In genomic region chr11:125431009-125431408, GRCh38 we compare ENCODE assay signal across 23 cellular contexts.
"Had no signal": no experiment of that assay in that cellular context is flagged by ENCODE, and none has a peak within 500 bp of the region (broad histone marks: within the 10 kb centered on the region; RNA-seq: fewer than 3 reads in every experiment).

No MANE protein-coding gene starts in this region.

- DNase-seq: KBM-7, MV-4-11, NCI-H1048, NCI-H1105, NCI-H1417, NCI-H1436 treated with DMSO at 0.1 percent for 48 hours, NCI-H1694, NCI-H187 treated with DMSO at 0.1 percent for 48 hours, NCI-H2029 treated with DMSO at 0.1 percent for 48 hours, NCI-H2171 treated with DMSO at 0.1 percent for 48 hours, NCI-H345, NCI-H446 treated with DMSO at 0.1 percent for 48 hours, NCI-H510A treated with DMSO at 0.1 percent for 48 hours, NCI-H526, Right ventricle myocardium superior, RPMI8226, SIG-M5 had no signal

- H3K27ac ChIP-seq: HL-60, SJSA1, SK-N-MC had no signal

- H3K27me3 ChIP-seq: SJSA1 had no signal

- H3K9me3 Mint-ChIP-seq: IgD-negative memory B cell had no signal

- H3K9me3 ChIP-seq: SJSA1 had no signal

- H3K27ac Mint-ChIP-seq: IgD-negative memory B cell had no signal

- H3K4me3 ChIP-seq: SJSA1, SK-N-MC had no signal

- H3K36me3 Mint-ChIP-seq: IgD-negative memory B cell had no signal

- H3K4me1 ChIP-seq: SJSA1 had no signal

- H3K36me3 ChIP-seq: SJSA1 had no signal

- FAIRE-seq: HTR-8/SVneo, RCC 7860 had no signal
